Comparison of ENCODE assay signal across 8 cellular contexts in the genomic region with DNA sequence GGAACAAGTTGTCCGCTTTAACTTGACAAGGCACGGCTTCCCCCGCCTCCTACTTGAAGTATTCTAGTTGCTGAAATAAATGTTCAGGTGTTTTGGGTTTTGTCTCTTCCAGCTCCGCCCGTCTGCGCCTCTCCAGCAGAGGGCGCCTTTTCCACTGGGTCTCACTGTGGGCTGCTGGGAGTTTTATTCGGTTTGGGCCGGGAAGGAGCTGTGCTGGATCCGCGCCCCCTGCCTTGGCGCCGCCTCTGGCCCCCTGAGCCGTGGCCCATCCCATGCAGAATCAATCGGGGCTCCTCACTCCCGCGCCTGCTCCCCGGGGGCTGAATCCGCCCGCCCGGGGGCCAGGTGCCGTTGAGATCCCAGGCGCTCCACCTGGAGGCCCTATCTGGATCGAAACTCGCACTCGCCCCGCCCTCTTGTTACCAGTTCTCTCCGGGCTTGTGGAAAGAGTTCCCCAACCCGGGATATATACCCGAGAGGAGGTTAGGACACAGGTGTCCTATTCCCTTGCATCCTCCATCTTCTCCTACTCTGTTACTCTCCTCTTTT. TPM values are rescaled to one million over a fixed set of nuclear protein-coding genes. Genes with fewer than 3 reads are reported as not detected.
DNase-seq lines count a peak whose midpoint lies in the region; ATAC-seq and TF ChIP-seq lines count a peak whose summit lies in the region.

No MANE protein-coding gene starts in this region.

- no peaks in the 10 kb centered on the region for H3K79me2 ChIP-seq in PC-9 (ENCODE audit: low read depth)

- peak overlapping the region; percentile 61 for H3K4me3 ChIP-seq in PC-9
- peak overlapping the region; percentile 4 to 48 for H3K4me3 ChIP-seq in gastroesophageal sphincter
- H3K4me3 ChIP-seq in psoas muscle, result peak overlapping the region; percentile 63

- no peak for TF ChIP-seq POLR2A in gastroesophageal sphincter (IDR thresholded peaks at IDR 0.05)

- H3F3A ChIP-seq in PC-9 (ENCODE audit: insufficient read depth, low read depth), result no peaks in the 10 kb centered on the region

- CTCF ChIA-PET in PC-9 (lab: Charles Lee), result interaction anchor here (0.6 to 1.4 kb wide), 3 partner anchors 79 to 269 kb away, joined by 6 to 11 read pairs (median 8); no protein-coding TSS in a partner anchor

- BruUV-seq in PC-9 (replicated peaks; lab: Mats Ljungman, UMichigan), result TSS peak; percentile 65

- POLR2A ChIA-PET in PC-9 (lab: Charles Lee; ENCODE audit: unreplicated experiment), result interaction anchor here (0.5 to 0.6 kb wide), 3 partner anchors 78 to 1154 kb away, joined by 3 to 4 read pairs (median 3); no protein-coding TSS in a partner anchor

- no peaks in the 10 kb centered on the region for H4K20me1 ChIP-seq in PC-9 (ENCODE audit: insufficient read depth)

- no peaks in the 10 kb centered on the region for H3K9me2 ChIP-seq in PC-9 (ENCODE audit: insufficient read depth)

- H3K9me3 ChIP-seq in PC-9 (ENCODE audit: insufficient read depth, low read depth) (no peaks in the 10 kb centered on the region), gastroesophageal sphincter (no peaks in the 10 kb centered on the region), psoas muscle (no peaks in the 10 kb centered on the region)

- intact Hi-C loops in PC-9 (cut with micrococcal nuclease; ENCODE audit: unreplicated experiment) (loop anchor here (1.0 to 5.0 kb wide), 5 partner anchors 74 to 269 kb away; no protein-coding TSS in a partner anchor), psoas muscle (cut with DNase I) (loop anchor here in 1 of 2 donors (5.0 to 10.0 kb wide), 2 partner anchors 79 to 263 kb away; no protein-coding TSS in a partner anchor)

- no peaks in the 10 kb centered on the region; the same call in 1 of the 2 replicates for H3K4me1 ChIP-seq in PC-9 (replicated peaks; ENCODE audit: insufficient read depth)
- peaks cover 0 to 9% (median 0%) of the 10 kb centered on the region in 3 donors for H3K4me1 ChIP-seq in gastroesophageal sphincter
- no peaks in the 10 kb centered on the region for H3K4me1 ChIP-seq in psoas muscle

- peak; percentile 55 for DNase-seq in NCI-H82 (lab: John Stamatoyannopoulos, UW)
- DNase-seq in NCI-H82 treated with DMSO at 0.1 percent for 48 hours (lab: John Stamatoyannopoulos, UW; ENCODE audit: unreplicated experiment), result no peak
- DNase-seq in PC-9, result peak; percentile 55 to 84
- peak; percentile 23 for DNase-seq in activated T-helper 9 cell treated with anti-CD3 and anti-CD28 coated beads, Interleukin-2, amount 50 U/mL, for 16 hours (ENCODE audit: low read depth)
- DNase-seq in psoas muscle, result peak; percentile 40 to 59
- no peak for DNase-seq in GF-D8 (lab: John Stamatoyannopoulos, UW)

- H3K27me3 ChIP-seq in PC-9 (ENCODE audit: insufficient read depth, low read depth) (no peaks in the 10 kb centered on the region), gastroesophageal sphincter (no peaks in the 10 kb centered on the region), psoas muscle (ENCODE audit: insufficient read depth in 3 of 3, low read length in 2 of 3) (peaks cover 0 to 4% (median 3%) of the 10 kb centered on the region in 3 donors)

- H2AFZ ChIP-seq in PC-9, result peak overlapping the region; percentile 94

- no peak for TF ChIP-seq EP300 in gastroesophageal sphincter (IDR thresholded peaks at IDR 0.05)

- TF ChIP-seq CTCF in PC-9 (conservative IDR thresholded peaks at IDR 0.05) (peak; percentile 98), gastroesophageal sphincter (IDR thresholded peaks at IDR 0.05) (peak; percentile 34 to 74 (median 49)), psoas muscle (IDR thresholded peaks at IDR 0.05) (peak; percentile 61)

- peak overlapping the region; percentile 76 for H3K27ac ChIP-seq in PC-9
- H3K27ac ChIP-seq in gastroesophageal sphincter, result peak overlapping the region in 1 of 4 donors; percentile 60
- no peak overlapping the region for H3K27ac ChIP-seq in psoas muscle

- H3K36me3 ChIP-seq in PC-9 (ENCODE audit: low read depth) (no peaks in the 10 kb centered on the region), gastroesophageal sphincter (no peaks in the 10 kb centered on the region), psoas muscle (ENCODE audit: insufficient read depth in 1 of 2, low read depth in 1 of 2) (no peaks in the 10 kb centered on the region)

- ATAC-seq in HG03354 (IDR thresholded peaks at IDR 0.05; ENCODE audit: poor library complexity, severe bottlenecking, unreplicated experiment) (peak; percentile 86), gastroesophageal sphincter (no peak), psoas muscle (peak in 3 of 4 donors; percentile 49 to 78 (median 61))

- WGBS in gastroesophageal sphincter (ENCODE audit: low coverage in 1 of 2), 2 donors, result 41 to 56% methylated on average over 3 to 9 of the region's 30 CpGs
- 9 to 18% (median 12%) methylated on average over 30 of the region's 30 CpGs for WGBS in psoas muscle, 3 donors

- H3K4me2 ChIP-seq in PC-9, result peak overlapping the region; percentile 89

RNA-seq across cellular contexts. Expression of gene TCF21, which starts 51.0 kb away (rescaled TPM):
- total RNA-seq in PC-9 (2021) (not detected in 2 replicates), gastroesophageal sphincter (10 to 100 TPM; 13.5 to 36.9 (median 22.2) TPM), psoas muscle (under 1 TPM in 3 of 4 donors, not detected in 1; 0.11 to 0.38 (median 0.32) TPM)
- polyA plus RNA-seq in psoas muscle, result under 1 TPM in 2 of 3 donors, not detected in 1; 0.01 to 0.04 TPM

Comparison
In these comparisons a context has a peak if more than half of its experiments do, and no peak if none do; other contexts are left out.
1. DNase-seq: peak in NCI-H82 (single experiment), PC-9 (2 of 2), activated T-helper 9 cell treated with anti-CD3 and anti-CD28 coated beads, Interleukin-2, amount 50 U/mL, for 16 hours (single experiment) and psoas muscle (2 of 2); none in NCI-H82 treated with DMSO at 0.1 percent for 48 hours (single experiment) and GF-D8 (single experiment).
2. RNA of gene TCF21, which starts 51.0 kb away (total RNA-seq): 13.5 to 36.9 TPM in gastroesophageal sphincter; 0.11 to 0.38 TPM in psoas muscle and not detected in PC-9; every median in the first group is over 10 times any median in the second.
3. Peak in every context shown above with its lines, with median percentiles within 50 percentile points of each other: H3K4me3 ChIP-seq and CTCF ChIP-seq.